In the genomic region with DNA sequence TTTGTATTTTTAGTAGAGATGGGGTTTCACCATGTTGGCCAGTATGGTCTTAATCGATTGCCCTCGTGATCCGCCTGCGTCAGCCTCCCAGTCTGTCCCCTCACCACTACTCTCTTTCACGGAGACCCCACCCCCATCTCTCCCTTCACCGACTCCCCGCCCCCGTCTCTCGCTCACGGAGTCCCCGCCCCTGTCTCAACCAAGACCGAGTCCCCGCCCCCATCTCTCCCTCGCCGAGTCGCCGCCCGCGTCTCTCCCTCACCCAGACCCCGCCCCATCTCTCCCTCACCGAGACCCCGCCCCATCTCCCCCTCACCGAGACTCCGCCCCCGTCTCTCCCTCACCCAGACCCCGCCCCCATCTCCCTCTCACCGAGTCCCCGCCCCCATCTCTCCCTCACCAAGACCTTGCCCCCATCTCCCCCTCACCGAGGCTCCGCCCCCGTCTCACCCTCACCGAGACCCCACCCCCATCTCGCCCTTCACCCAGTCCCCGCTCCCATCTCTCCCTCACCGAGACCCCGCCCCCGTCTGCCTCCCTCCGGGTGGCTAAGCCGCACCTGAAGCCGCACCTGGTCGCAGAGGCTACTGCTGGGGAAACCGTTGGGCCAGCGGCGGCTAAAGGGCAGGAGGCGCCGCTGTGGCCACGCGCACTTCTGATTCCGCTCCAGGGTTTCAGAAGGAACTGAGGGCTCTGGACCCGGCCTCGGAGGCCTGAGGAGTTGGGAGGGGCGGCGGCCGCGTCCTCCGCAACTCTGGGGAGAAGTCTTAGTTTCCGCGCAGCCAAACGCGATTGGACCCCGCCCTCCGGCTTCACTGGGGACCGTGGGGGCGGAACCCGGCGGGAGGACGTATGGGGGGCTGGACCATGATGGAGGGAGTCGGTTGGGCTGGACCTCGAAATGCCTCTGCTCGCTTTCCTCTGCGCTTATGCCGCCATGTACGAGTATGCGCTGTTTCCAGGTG, we compare ENCODE assay signal across 8 cellular contexts. TPM values are rescaled to one million over a fixed set of nuclear protein-coding genes. Genes with fewer than 3 reads are reported as not detected.
DNase-seq lines count a peak whose midpoint lies in the region; ATAC-seq and TF ChIP-seq lines count a peak whose summit lies in the region.

No MANE protein-coding gene starts in this region.

- peak overlapping the region; percentile 43 to 63 for H3K4me3 ChIP-seq in left lung

- peak overlapping the region; percentile 80 for H3K4me3 Mint-ChIP-seq in dendritic cell treated with granulocyte-macrophage colony-stimulating factor and Interleukin-4, amounts not matched to agents 40 ng/mL and 50 ng/mL, for 4 days

- ATAC-seq in GM19025 (IDR thresholded peaks at IDR 0.05; ENCODE audit: low read depth, unreplicated experiment) (peak; percentile 61), HG03354 (IDR thresholded peaks at IDR 0.05; ENCODE audit: poor library complexity, severe bottlenecking, unreplicated experiment) (peak; percentile 83), left lung (peak; percentile 93)

- no peaks in the 10 kb centered on the region for H3K9me3 Mint-ChIP-seq in dendritic cell treated with granulocyte-macrophage colony-stimulating factor and Interleukin-4, amounts not matched to agents 40 ng/mL and 50 ng/mL, for 4 days

- H3K27me3 ChIP-seq in left lung, result no peaks in the 10 kb centered on the region

- no peaks in the 10 kb centered on the region for H3K27me3 Mint-ChIP-seq in dendritic cell treated with granulocyte-macrophage colony-stimulating factor and Interleukin-4, amounts not matched to agents 40 ng/mL and 50 ng/mL, for 4 days

- DNase-seq in AG08396 (ENCODE audit: low spot score) (peak; percentile 93), NCI-H526 (lab: John Stamatoyannopoulos, UW) (peak; percentile 94 to 99), left lung (peak; percentile 99)
- peak; percentile 88 to 98 for DNase-seq in activated CD4-positive, alpha-beta T cell treated with anti-CD3 and anti-CD28 coated beads, Interleukin-2, amount 50 U/mL, for 24 hours (ENCODE audit: low read depth in 1 of 2, low spot score in 1 of 2)
- peak; percentile 99 for DNase-seq in stimulated activated CD4-positive, alpha-beta T cell treated with anti-CD3 and anti-CD28 coated beads, Interleukin-2, amount 100 ng/mL, for 4 hours (ENCODE audit: low read depth)

- H3K9me3 ChIP-seq in left lung, result no peaks in the 10 kb centered on the region

- H3K36me3 ChIP-seq in left lung, result no peaks in the 10 kb centered on the region

- H3K36me3 Mint-ChIP-seq in dendritic cell treated with granulocyte-macrophage colony-stimulating factor and Interleukin-4, amounts not matched to agents 40 ng/mL and 50 ng/mL, for 4 days (ENCODE audit: low read depth), result peaks cover 34% of the 10 kb centered on the region

- no peak for TF ChIP-seq CTCF in left lung (IDR thresholded peaks at IDR 0.05)

- H3K4me1 ChIP-seq in left lung, result peaks cover 7 to 21% of the 10 kb centered on the region in 2 donors

- peak overlapping the region; percentile 96 for H3K27ac Mint-ChIP-seq in dendritic cell treated with granulocyte-macrophage colony-stimulating factor and Interleukin-4, amounts not matched to agents 40 ng/mL and 50 ng/mL, for 4 days

- peak overlapping the region; percentile 88 to 95 for H3K27ac ChIP-seq in left lung

- H3K4me1 Mint-ChIP-seq in dendritic cell treated with granulocyte-macrophage colony-stimulating factor and Interleukin-4, amounts not matched to agents 40 ng/mL and 50 ng/mL, for 4 days (ENCODE audit: low read depth), result peaks cover 40% of the 10 kb centered on the region

- intact Hi-C loops in dendritic cell treated with granulocyte-macrophage colony-stimulating factor and Interleukin-4, amounts not matched to agents 40 ng/mL and 50 ng/mL, for 4 days (cut with micrococcal nuclease), result loop anchor here (1.0 to 2.0 kb wide), 3 partner anchors 8 to 34 kb away; partner anchors contain the start of genes FBXL12 and ZNF846
- intact Hi-C loops in left lung (cut with DNase I), result no loop called here

RNA-seq across cellular contexts. Expression of gene ZNF846, which starts 17.1 kb away (rescaled TPM):
- total RNA-seq in left lung, result 10 to 100 TPM; 13.2 to 13.3 TPM

RNA-seq across cellular contexts. Expression of gene FBXL12, which starts 33.2 kb away (rescaled TPM):
- total RNA-seq in left lung, result 10 to 100 TPM; 22.3 to 23.5 TPM

RNA-seq across cellular contexts. Expression of gene UBL5, which starts 42.1 kb away (rescaled TPM):
- 100 to 1,000 TPM; 260 to 301 TPM for total RNA-seq in left lung

RNA-seq across cellular contexts. Expression of gene PIN1, which starts 49.5 kb away (rescaled TPM):
- 10 to 100 TPM; 57.5 to 67.2 TPM for total RNA-seq in left lung

Comparison
In these comparisons a context has a peak if more than half of its experiments do, and no peak if none do; other contexts are left out.
1. Peak in every context shown above with its lines: DNase-seq, ATAC-seq, H3K4me3 ChIP-seq and H3K27ac ChIP-seq.